ENCODE assay signal across 1 cellular context in the genomic region with DNA sequence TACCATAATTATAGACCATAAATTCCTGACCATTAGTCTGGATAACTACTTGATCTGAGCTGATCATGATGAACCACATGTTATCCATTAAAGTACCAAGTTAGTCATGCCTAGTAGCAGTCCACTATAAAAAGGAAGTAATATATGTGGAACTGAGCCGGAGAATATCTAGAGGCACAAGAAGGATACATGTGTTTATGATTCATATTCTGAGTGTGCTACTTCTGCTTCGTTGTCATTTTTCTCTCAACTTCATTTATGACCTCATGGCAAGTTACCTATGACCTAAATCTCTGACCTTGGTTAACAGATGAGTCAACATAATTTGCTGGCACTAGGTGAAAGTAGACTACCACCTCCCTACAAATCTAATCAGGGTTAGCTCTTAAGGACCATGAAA.
TF ChIP-seq lines count a peak whose summit lies in the region.

No MANE protein-coding gene starts in this region.

TF ChIP-seq in K562, 482 proteins besides CTCF, POLR2A, EP300 and RAD21 (continued from another document):
- TF ChIP-seq CREM (IDR thresholded peaks at IDR 0.05; ENCODE audit: low read depth), result 0 out of 2 replicates have a peak, but pooled peaks have one; percentile 18
- TF ChIP-seq, protein P1, sequence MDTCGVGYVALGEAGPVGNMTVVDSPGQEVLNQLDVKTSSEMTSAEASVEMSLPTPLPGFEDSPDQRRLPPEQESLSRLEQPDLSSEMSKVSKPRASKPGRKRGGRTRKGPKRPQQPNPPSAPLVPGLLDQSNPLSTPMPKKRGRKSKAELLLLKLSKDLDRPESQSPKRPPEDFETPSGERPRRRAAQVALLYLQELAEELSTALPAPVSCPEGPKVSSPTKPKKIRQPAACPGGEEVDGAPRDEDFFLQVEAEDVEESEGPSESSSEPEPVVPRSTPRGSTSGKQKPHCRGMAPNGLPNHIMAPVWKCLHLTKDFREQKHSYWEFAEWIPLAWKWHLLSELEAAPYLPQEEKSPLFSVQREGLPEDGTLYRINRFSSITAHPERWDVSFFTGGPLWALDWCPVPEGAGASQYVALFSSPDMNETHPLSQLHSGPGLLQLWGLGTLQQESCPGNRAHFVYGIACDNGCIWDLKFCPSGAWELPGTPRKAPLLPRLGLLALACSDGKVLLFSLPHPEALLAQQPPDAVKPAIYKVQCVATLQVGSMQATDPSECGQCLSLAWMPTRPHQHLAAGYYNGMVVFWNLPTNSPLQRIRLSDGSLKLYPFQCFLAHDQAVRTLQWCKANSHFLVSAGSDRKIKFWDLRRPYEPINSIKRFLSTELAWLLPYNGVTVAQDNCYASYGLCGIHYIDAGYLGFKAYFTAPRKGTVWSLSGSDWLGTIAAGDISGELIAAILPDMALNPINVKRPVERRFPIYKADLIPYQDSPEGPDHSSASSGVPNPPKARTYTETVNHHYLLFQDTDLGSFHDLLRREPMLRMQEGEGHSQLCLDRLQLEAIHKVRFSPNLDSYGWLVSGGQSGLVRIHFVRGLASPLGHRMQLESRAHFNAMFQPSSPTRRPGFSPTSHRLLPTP (IDR thresholded peaks at IDR 0.05; ENCODE audit: borderline replicate concordance, extremely low read depth, insufficient read length), result no peak
- TF ChIP-seq MCM5 (IDR thresholded peaks at IDR 0.05; ENCODE audit: low read depth), result no peak
